Comparison of ENCODE assay signal across 9 cellular contexts in the genomic region with DNA sequence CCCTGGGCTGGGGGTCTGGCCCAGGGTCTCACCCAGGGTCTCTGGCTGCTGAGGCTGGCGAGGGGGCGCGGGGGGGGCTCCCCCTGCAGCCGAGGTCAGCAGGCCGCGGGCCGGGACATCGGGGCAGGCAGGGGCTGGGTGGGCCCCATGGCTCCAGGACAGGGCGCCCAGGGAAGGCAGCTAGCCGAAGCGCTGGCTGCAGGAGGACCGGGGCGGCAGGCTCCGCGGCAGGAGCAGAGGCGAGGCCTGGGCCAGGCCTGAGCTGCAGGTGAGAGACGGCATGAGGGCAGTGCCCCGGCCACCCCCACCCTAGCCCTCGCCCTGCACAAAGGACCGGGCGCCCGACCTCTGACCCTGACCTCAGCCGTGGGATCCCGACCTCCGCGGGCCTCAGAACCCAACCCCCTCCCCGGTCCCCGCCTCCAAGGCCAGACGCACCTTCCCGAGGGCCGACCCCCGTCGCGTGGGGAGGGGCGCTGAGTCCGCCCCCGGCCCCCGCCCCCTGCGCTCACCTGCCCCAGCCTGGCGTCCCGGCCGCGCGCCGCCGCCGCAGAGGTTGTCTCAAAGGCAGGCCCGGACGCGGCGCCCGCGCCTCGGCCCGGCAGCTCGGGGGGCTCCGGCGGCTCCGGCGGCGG. TPM values are rescaled to one million over a fixed set of nuclear protein-coding genes. Genes with fewer than 3 reads are reported as not detected.
DNase-seq lines count a peak whose midpoint lies in the region; ATAC-seq, FAIRE-seq and TF ChIP-seq lines count a peak whose summit lies in the region.
"Had no signal": no experiment of that assay in that cellular context is flagged by ENCODE, and none has a peak within 500 bp of the region (broad histone marks: within the 10 kb centered on the region; RNA-seq: fewer than 3 reads in every experiment).

No MANE protein-coding gene starts in this region.

- H3K4me3 ChIP-seq in AG09309 (ENCODE audit: control insufficient read depth, low read depth, low read length) (peak overlapping the region; percentile 29), K562 (peak overlapping the region; percentile 11; the same call in 1 of the 2 replicates), mesendoderm (ENCODE audit: low read length) (no peak overlapping the region)

- WGBS in H9 (ENCODE audit: extremely low coverage, insufficient read length, low lambda C conversion rate) = no CpG with 5 or more reads among the region's 61 CpGs
- 60% methylated on average over 1 of the region's 61 CpGs for WGBS in K562 (ENCODE audit: insufficient coverage, low coverage, missing lambda C conversion rate)
- no CpG with 5 or more reads among the region's 61 CpGs for WGBS in mesendoderm (ENCODE audit: extremely low coverage, insufficient coverage, low lambda C conversion rate)

- H2BK15ac ChIP-seq in H9 (ENCODE audit: low read depth, low read length) = no peak overlapping the region
- H2BK15ac ChIP-seq in mesendoderm (replicated peaks; ENCODE audit: low read depth) = no peak overlapping the region

- TF ChIP-seq POLR2A in K562 (conservative IDR thresholded peaks at IDR 0.05) = no peak

- intact Hi-C loops in K562 (cut with micrococcal nuclease) = no loop called here

- H3K18ac ChIP-seq in H9 (ENCODE audit: insufficient read length, low read depth, low read length) (no peak overlapping the region), mesendoderm (ENCODE audit: low read length) (peak overlapping the region; percentile 11)

- H3K4ac ChIP-seq in H9 (ENCODE audit: low read depth, low read length) (no peak overlapping the region), mesendoderm (ENCODE audit: low read depth, low read length) (no peak overlapping the region)

- CTCF ChIA-PET in K562 (lab: Yijun Ruan, JAX; ENCODE audit: low intra/inter-chr PET ratio) = no interaction called here

- H2BK12ac ChIP-seq in H9 (ENCODE audit: insufficient read length, low read depth, low read length) = no peak overlapping the region

- ATAC-seq in K562 (no peak), GM18502 (IDR thresholded peaks at IDR 0.05; ENCODE audit: poor library complexity, unreplicated experiment) (no peak), GM19463 (IDR thresholded peaks at IDR 0.05; ENCODE audit: unreplicated experiment) (no peak)

- H3K9me1 ChIP-seq in K562 (ENCODE audit: control insufficient read depth, insufficient read depth, low read length) = no peaks in the 10 kb centered on the region

- peaks cover 18% of the 10 kb centered on the region for H3K23me2 ChIP-seq in H9 (ENCODE audit: insufficient read length, low read depth, low read length, poor library complexity, severe bottlenecking)

- H4K20me1 ChIP-seq in H9 (ENCODE audit: control insufficient read depth, insufficient read depth, insufficient read length) (no peaks in the 10 kb centered on the region), K562 (replicated peaks; ENCODE audit: control insufficient read depth, insufficient read depth, low read length) (no peaks in the 10 kb centered on the region)

- H2BK20ac ChIP-seq in H9 (ENCODE audit: low read depth, low read length, poor library complexity, severe bottlenecking) = no peak overlapping the region

- H3T11ph ChIP-seq in H9 (ENCODE audit: low read length) = no peak overlapping the region

- no peaks in the 10 kb centered on the region for H3K27me3 ChIP-seq in H9 (ENCODE audit: insufficient read depth, low read length)
- H3K27me3 ChIP-seq in K562 (ENCODE audit: control insufficient read depth in 2 of 2, insufficient read depth in 2 of 2, low read length in 2 of 2) = no peaks in the 10 kb centered on the region
- H3K27me3 ChIP-seq in mesendoderm (ENCODE audit: insufficient read depth, low read length, poor library complexity) = peaks cover 2% of the 10 kb centered on the region

- H3K27ac ChIP-seq in H9 (ENCODE audit: insufficient read length, low read depth, low read length) (no peak overlapping the region), K562 (ENCODE audit: extremely low read depth, low read depth, low read length) (no peak overlapping the region), mesendoderm (ENCODE audit: low read depth, low read length) (no peak overlapping the region)

- H2AK5ac ChIP-seq in H9 (ENCODE audit: insufficient read length, low read length) (no peak overlapping the region), mesendoderm (ENCODE audit: low read length) (no peak overlapping the region)

- no peak overlapping the region for H4K8ac ChIP-seq in H9 (replicated peaks; ENCODE audit: insufficient read length, low read depth, low read length)
- no peak overlapping the region for H4K8ac ChIP-seq in mesendoderm (ENCODE audit: low read depth, low read length)

- H4K5ac ChIP-seq in H9 (ENCODE audit: insufficient read length, low read depth, low read length) = no peak overlapping the region
- no peak overlapping the region for H4K5ac ChIP-seq in mesendoderm (ENCODE audit: low read length)

- H3K9me3 Mint-ChIP-seq in H9 = no peaks in the 10 kb centered on the region

- H2AFZ ChIP-seq in H9 (ENCODE audit: low read length) (no peak overlapping the region), K562 (ENCODE audit: low read depth, low read length) (no peak overlapping the region)

- H3K36me3 ChIP-seq in K562 (ENCODE audit: control insufficient read depth, insufficient read depth, low read length) (peaks cover 11% of the 10 kb centered on the region; the same call in 1 of the 3 replicates), mesendoderm (ENCODE audit: control insufficient read depth, insufficient read depth, low read length) (no peaks in the 10 kb centered on the region)

- no peaks in the 10 kb centered on the region for H3K27me3 Mint-ChIP-seq in H9 (ENCODE audit: low read depth)

- TF ChIP-seq RAD21 in K562 (CRISPR knock-in tag; conservative IDR thresholded peaks at IDR 0.05 in 1 of 2, IDR thresholded peaks at IDR 0.05 in 1 of 2) = no peak

- H3K27ac Mint-ChIP-seq in H9 = no peak overlapping the region

- H3K9me3 ChIP-seq in H9 (ENCODE audit: control insufficient read depth, low read depth, low read length) = no peaks in the 10 kb centered on the region
- H3K9me3 ChIP-seq in K562 (replicated peaks; ENCODE audit: control insufficient read depth, insufficient read depth, low read depth, low read length) = no peaks in the 10 kb centered on the region

- TF ChIP-seq EP300 in K562 (IDR thresholded peaks at IDR 0.05; ENCODE audit: low read length) = no peak

- no peak for FAIRE-seq in K562 (lab: Jason Lieb, UNC)

- H3K4me2 ChIP-seq in H9 (ENCODE audit: insufficient read depth, insufficient read length, low read length) = peak overlapping the region; percentile 24
- no peak overlapping the region for H3K4me2 ChIP-seq in K562 (ENCODE audit: insufficient read depth, low read length)
- peak overlapping the region; percentile 11 for H3K4me2 ChIP-seq in mesendoderm (ENCODE audit: low read length)

- H3K4me3 Mint-ChIP-seq in H9 = peak overlapping the region; percentile 48 to 68; a peak in 3 of 5 replicates

- H3K79me2 ChIP-seq in H9 (ENCODE audit: insufficient read depth, low read length) (no peaks in the 10 kb centered on the region), K562 (ENCODE audit: control insufficient read depth, insufficient read depth, low read length) (peaks cover 18% of the 10 kb centered on the region; the same call in 2 of the 3 replicates), mesendoderm (ENCODE audit: control insufficient read depth, insufficient read depth, low read length) (no peaks in the 10 kb centered on the region)

- H3K4me1 Mint-ChIP-seq in H9 = peaks cover 4 to 8% of the 10 kb centered on the region in 2 experiments

- H3K4me1 ChIP-seq in H9 (ENCODE audit: insufficient read depth, low read length) (no peaks in the 10 kb centered on the region; the same call in 1 of the 2 replicates), K562 (replicated peaks in 1 of 2; ENCODE audit: control insufficient read depth in 2 of 2, insufficient read depth in 2 of 2, low read length in 2 of 2) (peaks cover 34 to 95% of the 10 kb centered on the region in 2 experiments), mesendoderm (ENCODE audit: control insufficient read depth, low read depth, low read length) (peaks cover 5% of the 10 kb centered on the region)

- POLR2A ChIA-PET in K562 (lab: Yijun Ruan, JAX) = interaction anchor here (0.9 to 1.7 kb wide), 4 partner anchors 17 to 33 kb away, joined by 3 to 7 read pairs (median 4); partner anchors contain the start of genes ANAPC2 and SSNA1

- TF ChIP-seq CTCF in AG09309 (IDR thresholded peaks at IDR 0.05; ENCODE audit: control insufficient read depth, insufficient read depth, low read depth, low read length, missing control alignments) (no peak), H9 (conservative IDR thresholded peaks at IDR 0.05) (no peak), K562 (IDR thresholded peaks at IDR 0.05 in 2 of 3, conservative IDR thresholded peaks at IDR 0.05 in 1 of 3; ENCODE audit: insufficient read depth in 2 of 3, low read depth in 1 of 3, low read length in 3 of 3) (no peak)

- no peak overlapping the region for H3K9ac ChIP-seq in H9 (ENCODE audit: extremely low read depth, insufficient read length, low read length)
- peak overlapping the region in 1 of 2 experiments; percentile 33; a peak in 1 of 4 replicates for H3K9ac ChIP-seq in K562 (ENCODE audit: insufficient read depth in 1 of 2, low read depth in 2 of 2, low read length in 2 of 2)
- H3K9ac ChIP-seq in mesendoderm (ENCODE audit: low read length) = peak overlapping the region; percentile 54

- H3K79me1 ChIP-seq in H9 (ENCODE audit: insufficient read depth, low read depth, low read length, poor library complexity, severe bottlenecking) = no peaks in the 10 kb centered on the region
- H3K79me1 ChIP-seq in mesendoderm (ENCODE audit: low read length) = no peaks in the 10 kb centered on the region

- H3K56ac ChIP-seq in H9 (ENCODE audit: insufficient read length, low read depth, low read length) = no peak overlapping the region
- peak overlapping the region; percentile 84 for H3K56ac ChIP-seq in mesendoderm (ENCODE audit: low read length)

- H3K14ac ChIP-seq in H9 (ENCODE audit: insufficient read depth, low read length) = peak overlapping the region; percentile 74; the same call in 1 of the 2 replicates

- peaks cover 0 to 6% (median 0%) of the 10 kb centered on the region in 3 experiments; a peak in 1 of 7 replicates for H3K36me3 Mint-ChIP-seq in H9 (ENCODE audit: insufficient read depth in 1 of 3, low read depth in 3 of 3)

- no peak overlapping the region for H4K91ac ChIP-seq in H9 (ENCODE audit: insufficient read length, low read depth, low read length)

- DNase-seq in AG09309 (ENCODE audit: low read depth) (no peak), H9 (peak; percentile 60), K562 (ENCODE audit: extremely low read depth in 1 of 4, low spot score in 3 of 4) (peak in 1 of 4 experiments; percentile 23), mesendoderm (peak; percentile 30), NK-92 (lab: John Stamatoyannopoulos, UW; ENCODE audit: unreplicated experiment) (no peak)
- no peak for DNase-seq in activated CD8-positive, alpha-beta memory T cell treated with anti-CD3 and anti-CD28 coated beads for 24 hours
- DNase-seq: cortex of kidney had no signal

- BruUV-seq in K562 (replicated peaks; lab: Mats Ljungman, UMichigan) = no TSS peak

- in situ Hi-C loops in K562 (cut with MboI) = no loop called here

- no peak overlapping the region for H3K23ac ChIP-seq in H9 (ENCODE audit: insufficient read length, low read depth, low read length)
- no peak overlapping the region for H3K23ac ChIP-seq in mesendoderm (ENCODE audit: low read length)

- H2BK120ac ChIP-seq in H9 (ENCODE audit: low read depth, low read length, poor library complexity, severe bottlenecking) = no peak overlapping the region
- no peak overlapping the region for H2BK120ac ChIP-seq in mesendoderm (ENCODE audit: low read depth, low read length)

- H2BK5ac ChIP-seq in H9 (ENCODE audit: insufficient read length, low read length) (no peak overlapping the region), mesendoderm (ENCODE audit: low read length) (no peak overlapping the region)

RNA-seq across cellular contexts. Expression of gene RNF208, which starts 0.4 kb away (rescaled TPM):
- total RNA-seq in H9 (2021) = 7.7 and 8.1 TPM in 2 replicates
- 0.97 and 2.3 TPM in 2 replicates for total RNA-seq in K562 (2011; cell fraction: chromatin; rRNA removed; ENCODE audit: low replicate concordance)
- total RNA-seq in K562 (2011; cell fraction: nucleolus; rRNA removed) = 2.1 and 2.3 TPM in 2 replicates
- 0.61 and 1.8 TPM in 2 replicates for total RNA-seq in K562 (2011; cell fraction: nucleoplasm; rRNA removed)
- total RNA-seq in K562 (2014; rRNA removed) = 0.50 and 0.90 TPM in 2 replicates
- total RNA-seq in K562 (2014; rRNA removed; fragmentation: Illumina TruSeq; extraction: Trizol) = not detected in 2 replicates
- total RNA-seq in K562 (2015; rRNA removed; fragmentation: Illumina TruSeq; extraction: Trizol) = 0.47 and 0.49 TPM in 2 replicates
- 6.6 and 6.9 TPM in 2 replicates for total RNA-seq in K562 (2021)
- 0.15 and 1.3 TPM in 2 replicates for polyA plus RNA-seq in K562 (2011; rRNA removed)
- 0.40 and 1.2 TPM in 2 replicates for polyA plus RNA-seq in K562 (2011; cell fraction: cytosol; rRNA removed)
- 9.0 and 9.2 TPM in 2 replicates for polyA plus RNA-seq in K562 (2011; cell fraction: nucleus; rRNA removed)
- polyA plus RNA-seq in K562 (2012) = 6.0 and 7.9 TPM in 2 replicates
- 0.62 and 2.4 TPM in 2 replicates for polyA plus RNA-seq in K562 (2014; fragmentation: Illumina TruSeq; extraction: Trizol)
- polyA plus RNA-seq in K562 (2014; fragmentation: Nextera tagmentation; extraction: Ambion mirVana) = under 1 TPM in 1 of 2 experiments, not detected in 1; 0.18 TPM
- 3.1 and 5.1 TPM in 2 replicates for polyA plus RNA-seq in K562 (2014; rRNA removed)
- not detected in 2 replicates for polyA minus RNA-seq in K562 (2011; rRNA and poly(A)+ RNA removed)
- 2.1 and 3.4 TPM in 2 replicates for polyA minus RNA-seq in K562 (2011; cell fraction: cytosol; rRNA and poly(A)+ RNA removed)
- 0.78 and 0.81 TPM in 2 replicates for polyA minus RNA-seq in K562 (2011; cell fraction: nucleus; rRNA and poly(A)+ RNA removed)
- polyA plus RNA-seq in mesendoderm (2013, experiment 1 of 2) = 3.2 TPM
- polyA plus RNA-seq in mesendoderm (2013, experiment 2 of 2) = 3.7 TPM

RNA-seq across cellular contexts. Expression of gene CYSRT1, which starts 3.4 kb away (rescaled TPM):
- total RNA-seq in H9 (2021) (1.0 and 1.9 TPM in 2 replicates), K562 (2014; rRNA removed) (0.41 and 0.73 TPM in 2 replicates), K562 (2014; rRNA removed; fragmentation: Illumina TruSeq; extraction: Trizol) (not detected in 2 replicates), K562 (2015; rRNA removed; fragmentation: Illumina TruSeq; extraction: Trizol) (0.22 and 0.60 TPM in 2 replicates), K562 (2021) (0.22 and 0.60 TPM in 2 replicates)
- total RNA-seq in K562 (2011; cell fraction: chromatin; rRNA removed; ENCODE audit: low replicate concordance) = 1.2 TPM in 1 of 2 replicates, not detected in the other
- 0.92 and 1.2 TPM in 2 replicates for total RNA-seq in K562 (2011; cell fraction: nucleolus; rRNA removed)
- 0.46 and 0.51 TPM in 2 replicates for total RNA-seq in K562 (2011; cell fraction: nucleoplasm; rRNA removed)
- polyA plus RNA-seq in K562 (2011; rRNA removed) (0.24 and 0.91 TPM in 2 replicates), K562 (2014; fragmentation: Illumina TruSeq; extraction: Trizol) (0.32 TPM in 1 of 2 replicates, not detected in the other), K562 (2014; fragmentation: Nextera tagmentation; extraction: Ambion mirVana) (under 1 TPM in 1 of 2 experiments, not detected in 1; 0.04 TPM), K562 (2014; rRNA removed) (0.15 and 1.4 TPM in 2 replicates)
- polyA plus RNA-seq in K562 (2011; cell fraction: cytosol; rRNA removed) = 0.66 and 2.3 TPM in 2 replicates
- polyA plus RNA-seq in K562 (2011; cell fraction: nucleus; rRNA removed) = 0.42 and 0.61 TPM in 2 replicates
- polyA plus RNA-seq in K562 (2012) = 0.47 and 1.4 TPM in 2 replicates
- polyA minus RNA-seq in K562 (2011; rRNA and poly(A)+ RNA removed) = 0.32 TPM in 1 of 2 replicates, not detected in the other
- polyA minus RNA-seq in K562 (2011; cell fraction: cytosol; rRNA and poly(A)+ RNA removed) = not detected in 2 replicates
- polyA minus RNA-seq in K562 (2011; cell fraction: nucleus; rRNA and poly(A)+ RNA removed) = 0.54 and 0.56 TPM in 2 replicates
- polyA plus RNA-seq in mesendoderm (2013, experiment 1 of 2) = 0.60 TPM
- 0.46 TPM for polyA plus RNA-seq in mesendoderm (2013, experiment 2 of 2)

RNA-seq across cellular contexts. Expression of gene RNF224, which starts 5.7 kb away (rescaled TPM):
- total RNA-seq in H9 (2021) = 0.15 and 0.20 TPM in 2 replicates
- total RNA-seq in K562 (2011; cell fraction: chromatin; rRNA removed; ENCODE audit: low replicate concordance) = 0.25 TPM in 1 of 2 replicates, not detected in the other
- 0.17 and 0.26 TPM in 2 replicates for total RNA-seq in K562 (2011; cell fraction: nucleolus; rRNA removed)
- not detected in 2 replicates for total RNA-seq in K562 (2011; cell fraction: nucleoplasm; rRNA removed)
- total RNA-seq in K562 (2014; rRNA removed) = 0.16 TPM in 1 of 2 replicates, not detected in the other
- total RNA-seq in K562 (2014; rRNA removed; fragmentation: Illumina TruSeq; extraction: Trizol) = not detected in 2 replicates
- total RNA-seq in K562 (2015; rRNA removed; fragmentation: Illumina TruSeq; extraction: Trizol) = not detected in 2 replicates
- not detected in 2 replicates for total RNA-seq in K562 (2021)
- 0.04 TPM in 1 of 2 replicates, not detected in the other for polyA plus RNA-seq in K562 (2011; rRNA removed)
- polyA plus RNA-seq in K562 (2011; cell fraction: cytosol; rRNA removed) = 0.18 TPM in 1 of 2 replicates, not detected in the other
- 0.10 and 0.16 TPM in 2 replicates for polyA plus RNA-seq in K562 (2011; cell fraction: nucleus; rRNA removed)
- polyA plus RNA-seq in K562 (2012) = 0.25 and 0.58 TPM in 2 replicates
- not detected in 2 replicates for polyA plus RNA-seq in K562 (2014; fragmentation: Illumina TruSeq; extraction: Trizol)
- not detected for polyA plus RNA-seq in K562 (2014; fragmentation: Nextera tagmentation; extraction: Ambion mirVana)
- not detected in 2 replicates for polyA plus RNA-seq in K562 (2014; rRNA removed)
- not detected in 2 replicates for polyA minus RNA-seq in K562 (2011; rRNA and poly(A)+ RNA removed)
- polyA minus RNA-seq in K562 (2011; cell fraction: cytosol; rRNA and poly(A)+ RNA removed) = not detected in 2 replicates
- not detected in 2 replicates for polyA minus RNA-seq in K562 (2011; cell fraction: nucleus; rRNA and poly(A)+ RNA removed)
- polyA plus RNA-seq in mesendoderm (2013, experiment 1 of 2) = not detected
- polyA plus RNA-seq in mesendoderm (2013, experiment 2 of 2) = not detected

RNA-seq across cellular contexts. Expression of gene SLC34A3, which starts 9.1 kb away (rescaled TPM):
- not detected in 2 replicates for total RNA-seq in H9 (2021)
- not detected in 2 replicates for total RNA-seq in K562 (2011; cell fraction: chromatin; rRNA removed; ENCODE audit: low replicate concordance)
- not detected in 2 replicates for total RNA-seq in K562 (2011; cell fraction: nucleolus; rRNA removed)
- not detected in 2 replicates for total RNA-seq in K562 (2011; cell fraction: nucleoplasm; rRNA removed)
- not detected in 2 replicates for total RNA-seq in K562 (2014; rRNA removed)
- total RNA-seq in K562 (2014; rRNA removed; fragmentation: Illumina TruSeq; extraction: Trizol) = not detected in 2 replicates
- not detected in 2 replicates for total RNA-seq in K562 (2015; rRNA removed; fragmentation: Illumina TruSeq; extraction: Trizol)
- total RNA-seq in K562 (2021) = not detected in 2 replicates
- polyA plus RNA-seq in K562 (2011; rRNA removed) = not detected in 2 replicates
- 0.03 TPM in 1 of 2 replicates, not detected in the other for polyA plus RNA-seq in K562 (2011; cell fraction: cytosol; rRNA removed)
- not detected in 2 replicates for polyA plus RNA-seq in K562 (2011; cell fraction: nucleus; rRNA removed)
- polyA plus RNA-seq in K562 (2012) = 0.09 and 0.21 TPM in 2 replicates
- polyA plus RNA-seq in K562 (2014; fragmentation: Illumina TruSeq; extraction: Trizol) = not detected in 2 replicates
- polyA plus RNA-seq in K562 (2014; fragmentation: Nextera tagmentation; extraction: Ambion mirVana) = not detected
- polyA plus RNA-seq in K562 (2014; rRNA removed) = not detected in 2 replicates
- polyA minus RNA-seq in K562 (2011; rRNA and poly(A)+ RNA removed) = not detected in 2 replicates
- polyA minus RNA-seq in K562 (2011; cell fraction: cytosol; rRNA and poly(A)+ RNA removed) = not detected in 2 replicates
- not detected in 2 replicates for polyA minus RNA-seq in K562 (2011; cell fraction: nucleus; rRNA and poly(A)+ RNA removed)
- 0.03 TPM for polyA plus RNA-seq in mesendoderm (2013, experiment 1 of 2)
- polyA plus RNA-seq in mesendoderm (2013, experiment 2 of 2) = 0.01 TPM

RNA-seq across cellular contexts. Expression of gene NDOR1, which starts 16.1 kb away (rescaled TPM):
- total RNA-seq in H9 (2021) = 44.1 and 45.3 TPM in 2 replicates
- total RNA-seq in K562 (2011; cell fraction: chromatin; rRNA removed; ENCODE audit: low replicate concordance) = 31.8 and 95.9 TPM in 2 replicates
- 71.7 and 83.3 TPM in 2 replicates for total RNA-seq in K562 (2011; cell fraction: nucleolus; rRNA removed)
- total RNA-seq in K562 (2011; cell fraction: nucleoplasm; rRNA removed) = 36.2 and 42.8 TPM in 2 replicates
- total RNA-seq in K562 (2014; rRNA removed) = 15.7 and 30.2 TPM in 2 replicates
- total RNA-seq in K562 (2014; rRNA removed; fragmentation: Illumina TruSeq; extraction: Trizol) = 1.9 and 2.7 TPM in 2 replicates
- 11.0 and 11.3 TPM in 2 replicates for total RNA-seq in K562 (2015; rRNA removed; fragmentation: Illumina TruSeq; extraction: Trizol)
- total RNA-seq in K562 (2021) = 32.6 and 36.9 TPM in 2 replicates
- polyA plus RNA-seq in K562 (2011; rRNA removed) = 5.6 and 11.5 TPM in 2 replicates
- polyA plus RNA-seq in K562 (2011; cell fraction: cytosol; rRNA removed) = 11.3 and 23.7 TPM in 2 replicates
- 96.9 and 166 TPM in 2 replicates for polyA plus RNA-seq in K562 (2011; cell fraction: nucleus; rRNA removed)
- polyA plus RNA-seq in K562 (2012) = 19.8 and 29.6 TPM in 2 replicates
- polyA plus RNA-seq in K562 (2014; fragmentation: Illumina TruSeq; extraction: Trizol) = 6.9 and 17.5 TPM in 2 replicates
- polyA plus RNA-seq in K562 (2014; fragmentation: Nextera tagmentation; extraction: Ambion mirVana) = under 1 TPM; 0.06 TPM
- 30.4 and 35.0 TPM in 2 replicates for polyA plus RNA-seq in K562 (2014; rRNA removed)
- polyA minus RNA-seq in K562 (2011; rRNA and poly(A)+ RNA removed) = 1.0 and 2.7 TPM in 2 replicates
- 9.8 and 12.8 TPM in 2 replicates for polyA minus RNA-seq in K562 (2011; cell fraction: cytosol; rRNA and poly(A)+ RNA removed)
- polyA minus RNA-seq in K562 (2011; cell fraction: nucleus; rRNA and poly(A)+ RNA removed) = 16.9 and 17.4 TPM in 2 replicates
- polyA plus RNA-seq in mesendoderm (2013, experiment 1 of 2) = 25.5 TPM
- 26.1 TPM for polyA plus RNA-seq in mesendoderm (2013, experiment 2 of 2)

Comparison
In these comparisons a context has a peak if more than half of its experiments do, and no peak if none do; other contexts are left out.
1. DNase-seq: peak in H9 (single experiment) and mesendoderm (single experiment); none in AG09309 (single experiment), NK-92 (single experiment) and activated CD8-positive, alpha-beta memory T cell treated with anti-CD3 and anti-CD28 coated beads for 24 hours (single experiment).